ENCODE assay signal across 14 cellular contexts in the genomic region with DNA sequence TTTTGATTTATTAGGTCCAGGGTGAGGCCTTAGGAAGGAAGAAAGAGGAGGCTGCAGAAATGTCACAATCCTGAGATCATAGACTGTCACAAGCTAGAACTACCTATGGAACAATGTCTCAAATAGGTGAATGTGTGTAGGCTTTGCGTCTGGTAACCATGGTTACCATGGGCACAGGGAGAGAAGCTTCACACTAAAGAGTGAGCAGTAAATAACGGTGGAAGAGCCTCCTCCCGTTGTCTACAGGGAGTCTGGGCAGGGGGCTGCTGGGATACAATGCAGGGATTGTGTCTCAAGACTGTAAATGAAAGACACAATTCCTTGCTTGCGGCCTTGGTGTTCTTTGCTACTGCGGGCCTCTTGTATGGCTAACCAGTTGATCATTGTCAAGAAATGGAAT.
"Had no signal": no experiment of that assay in that cellular context is flagged by ENCODE, and none has a peak within 500 bp of the region (broad histone marks: within the 10 kb centered on the region; RNA-seq: fewer than 3 reads in every experiment).

No MANE protein-coding gene starts in this region.

- DNase-seq: effector CD4-positive, alpha-beta T cell; foreskin fibroblast; gastrocnemius medialis; head of caudate nucleus; mucosa of descending colon; naive B cell; nucleus accumbens; sigmoid colon; stimulated activated CD4-positive, alpha-beta T cell treated with anti-CD3 and anti-CD28 coated beads, Interleukin-2, amount 100 ng/mL, for 24 hours; stimulated activated CD4-positive, alpha-beta T cell treated with anti-CD3 and anti-CD28 coated beads, Interleukin-4, amount 100 ng/mL, for 24 hours; stimulated activated naive CD4-positive, alpha-beta T cell treated with Interleukin-2 at 50 U/mL for 16 hours; substantia nigra; testis; tibial artery had no signal
